ENCODE assay signal across 9 cellular contexts in genomic region chr17:78747479-78747878, GRCh38. TPM values are rescaled to one million over a fixed set of nuclear protein-coding genes. Genes with fewer than 3 reads are reported as not detected.
DNase-seq lines count a peak whose midpoint lies in the region; FAIRE-seq and TF ChIP-seq lines count a peak whose summit lies in the region.
"Had no signal": no experiment of that assay in that cellular context is flagged by ENCODE, and none has a peak within 500 bp of the region (broad histone marks: within the 10 kb centered on the region; RNA-seq: fewer than 3 reads in every experiment).

No MANE protein-coding gene starts in this region.

- H3K4me2 ChIP-seq in OCI-LY3 (ENCODE audit: low read length) = peak overlapping the region; percentile 59

- peaks cover 21% of the 10 kb centered on the region for H3K4me1 ChIP-seq in OCI-LY3 (ENCODE audit: low read length)
- peaks cover 27 to 38% (median 31%) of the 10 kb centered on the region in 3 donors for H3K4me1 ChIP-seq in skeletal muscle tissue (ENCODE audit: control insufficient read depth in 3 of 3, insufficient read depth in 3 of 3, low read length in 3 of 3)
- peaks cover 4% of the 10 kb centered on the region for H3K4me1 ChIP-seq in colonic mucosa
- H3K4me1 ChIP-seq in kidney (ENCODE audit: control insufficient read depth in 1 of 2, insufficient read depth in 1 of 2, low read depth in 1 of 2, low read length in 2 of 2) = peaks cover 20 to 29% of the 10 kb centered on the region in 2 donors

- FAIRE-seq in GM12891 (lab: Jason Lieb, UNC) (peak; percentile 47), kidney (lab: Jason Lieb, UNC) (no peak)

- H3K36me3 ChIP-seq in OCI-LY3 (replicated peaks; ENCODE audit: low read depth, low read length) (peaks cover 8% of the 10 kb centered on the region), skeletal muscle tissue (ENCODE audit: control insufficient read depth in 3 of 3, insufficient read depth in 3 of 3, low read length in 3 of 3) (no peaks in the 10 kb centered on the region), colonic mucosa (no peaks in the 10 kb centered on the region), kidney (ENCODE audit: control insufficient read depth in 1 of 2, insufficient read depth in 2 of 2, low read length in 2 of 2) (no peaks in the 10 kb centered on the region)
- H3K36me3 ChIP-seq: SJSA1 had no signal

- no peak overlapping the region for H3K4me3 ChIP-seq in OCI-LY3 (ENCODE audit: low read length)
- H3K4me3 ChIP-seq in epithelial cell of esophagus (ENCODE audit: low read length) = no peak overlapping the region
- no peak overlapping the region for H3K4me3 ChIP-seq in skeletal muscle tissue (ENCODE audit: low read length in 3 of 3)
- H3K4me3 ChIP-seq in colonic mucosa = no peak overlapping the region
- H3K4me3 ChIP-seq in kidney (ENCODE audit: low read length in 2 of 2) = no peak overlapping the region
- H3K4me3 ChIP-seq: SJSA1 had no signal

- no peak for TF ChIP-seq POLR2A in GM12891 (IDR thresholded peaks at IDR 0.05; ENCODE audit: low read depth, low read length)

- H3K79me2 ChIP-seq in OCI-LY3 (ENCODE audit: low read length) = peaks cover 98% of the 10 kb centered on the region

- H3K27me3 ChIP-seq in OCI-LY3 (ENCODE audit: low read depth, low read length) = no peaks in the 10 kb centered on the region
- H3K27me3 ChIP-seq in skeletal muscle tissue (ENCODE audit: control insufficient read depth in 3 of 3, insufficient read depth in 3 of 3, low read length in 3 of 3) = no peaks in the 10 kb centered on the region
- H3K27me3 ChIP-seq in colonic mucosa = no peaks in the 10 kb centered on the region
- H3K27me3 ChIP-seq: SJSA1 had no signal

- H3K9ac ChIP-seq in OCI-LY3 (ENCODE audit: low read length) (no peak overlapping the region), skeletal muscle tissue (ENCODE audit: low read depth in 1 of 3, low read length in 3 of 3) (no peak overlapping the region), colonic mucosa (ENCODE audit: low read depth in 2 of 2, low read length in 2 of 2) (no peak overlapping the region), kidney (ENCODE audit: low read length in 2 of 2) (no peak overlapping the region)

- no peak overlapping the region for H2AFZ ChIP-seq in OCI-LY3 (ENCODE audit: low read depth, low read length)

- no peak overlapping the region for H3K27ac ChIP-seq in OCI-LY3 (ENCODE audit: low read length)
- peak overlapping the region; percentile 3 for H3K27ac ChIP-seq in skeletal muscle tissue (ENCODE audit: low read depth, low read length)
- no peak overlapping the region for H3K27ac ChIP-seq in colonic mucosa
- H3K27ac ChIP-seq in kidney (ENCODE audit: low read depth in 2 of 2, low read length in 2 of 2) = peak overlapping the region in 1 of 2 donors; percentile 68
- H3K27ac ChIP-seq: SJSA1 had no signal

- peaks cover 85% of the 10 kb centered on the region for H4K20me1 ChIP-seq in OCI-LY3 (ENCODE audit: insufficient read depth, low read length)

- DNase-seq in GM12891 (ENCODE audit: insufficient read length, low spot score) (no peak), epithelial cell of esophagus (ENCODE audit: low read depth) (peak; percentile 84), GF-D8 (lab: John Stamatoyannopoulos, UW) (no peak), colonic mucosa (no peak), kidney (no peak)
- DNase-seq: islet precursor cell had no signal

- H3K9me3 ChIP-seq in OCI-LY3 (ENCODE audit: insufficient read depth, low read length) (no peaks in the 10 kb centered on the region), skeletal muscle tissue (ENCODE audit: control insufficient read depth in 3 of 3, low read length in 3 of 3) (no peaks in the 10 kb centered on the region), colonic mucosa (no peaks in the 10 kb centered on the region), kidney (ENCODE audit: control insufficient read depth in 1 of 2, low read length in 2 of 2) (no peaks in the 10 kb centered on the region)
- H3K9me3 ChIP-seq: SJSA1 had no signal

- TF ChIP-seq CTCF in OCI-LY3 (IDR thresholded peaks at IDR 0.05; ENCODE audit: low read depth, low read length) (no peak), epithelial cell of esophagus (IDR thresholded peaks at IDR 0.05; ENCODE audit: insufficient read depth, low read depth, low read length, missing control alignments) (no peak), colonic mucosa (IDR thresholded peaks at IDR 0.05) (no peak), kidney (IDR thresholded peaks at IDR 0.05; ENCODE audit: borderline replicate concordance, extremely low read depth, insufficient read depth) (no peak)

- intact Hi-C loops in colonic mucosa (cut with DNase I) (no loop called here), kidney (cut with DNase I) (no loop called here)

TF ChIP-seq in GM12891, 5 proteins besides CTCF, POLR2A, EP300 and RAD21:
- TF ChIP-seq POLR2AphosphoS5 (IDR thresholded peaks at IDR 0.05; ENCODE audit: low read depth, low read length) (no peak), SPI1 (IDR thresholded peaks at IDR 0.05; ENCODE audit: low read depth, low read length) (no peak), TAF1 (IDR thresholded peaks at IDR 0.05; ENCODE audit: low read depth, low read length) (no peak), PAX5 (IDR thresholded peaks at IDR 0.05; ENCODE audit: insufficient read depth, low read length, severe bottlenecking) (no peak), POU2F2 (IDR thresholded peaks at IDR 0.05; ENCODE audit: low read depth, low read length) (no peak)

RNA-seq across cellular contexts. Expression of gene CYTH1, which starts 34.6 kb away (rescaled TPM):
- 171 TPM for polyA plus RNA-seq in GM12891 (2012; ENCODE audit: low read depth, missing spikeins)
- 17.7 TPM for total RNA-seq in skeletal muscle tissue
- 10 to 100 TPM; 54.6 to 68.9 TPM for total RNA-seq in colonic mucosa
- 59.7 TPM for total RNA-seq in kidney
- polyA plus RNA-seq in kidney (ENCODE audit: insufficient read depth, low read depth, low replicate concordance) = 25.3 TPM
